In genomic region chr9:133876144-133876543, GRCh38 we compare ENCODE assay signal across 13 cellular contexts.
DNase-seq lines count a peak whose midpoint lies in the region; ATAC-seq, FAIRE-seq and TF ChIP-seq lines count a peak whose summit lies in the region.
"Had no signal": no experiment of that assay in that cellular context is flagged by ENCODE, and none has a peak within 500 bp of the region (broad histone marks: within the 10 kb centered on the region; RNA-seq: fewer than 3 reads in every experiment).

No MANE protein-coding gene starts in this region.

- H4K5ac ChIP-seq in IMR-90 (ENCODE audit: low read depth, low read length) = no peak overlapping the region

- no peaks in the 10 kb centered on the region for H3K36me3 Mint-ChIP-seq in nephron (ENCODE audit: low read depth)
- H3K36me3 Mint-ChIP-seq: activated naive CD8-positive, alpha-beta T cell had no signal

- ATAC-seq in IMR-90 (ENCODE audit: low read depth) (no peak), GM21381 (IDR thresholded peaks at IDR 0.05; ENCODE audit: unreplicated experiment) (no peak)
- ATAC-seq: gastrocnemius medialis had no signal

- H3K4me1 Mint-ChIP-seq in nephron = peaks cover 45% of the 10 kb centered on the region

- H4K8ac ChIP-seq in IMR-90 (ENCODE audit: low read depth in 2 of 2, low read length in 2 of 2) = no peak overlapping the region

- H3K9me1 ChIP-seq in IMR-90 (ENCODE audit: insufficient read depth, low read length) = peaks cover 13% of the 10 kb centered on the region

- no peak overlapping the region for H3K56ac ChIP-seq in IMR-90 (ENCODE audit: extremely low read depth, insufficient read depth, low read length)

- H2BK5ac ChIP-seq in IMR-90 (ENCODE audit: low read depth, low read length, poor library complexity, severe bottlenecking) = no peak overlapping the region

- 0 out of 2 replicates have a peak overlapping the region, but pooled peaks have one; percentile 33 for H2AK5ac ChIP-seq in IMR-90 (ENCODE audit: low read depth, low read length)

- peaks cover 33 to 85% of the 10 kb centered on the region in 2 experiments for H3K79me1 ChIP-seq in IMR-90 (ENCODE audit: low read depth in 1 of 2, low read length in 2 of 2)

- H3K4me3 Mint-ChIP-seq in nephron = no peak overlapping the region
- H3K4me3 Mint-ChIP-seq: activated naive CD8-positive, alpha-beta T cell had no signal

- BruUV-seq in IMR-90 (replicated peaks; lab: Mats Ljungman, UMichigan) = no TSS peak

- H3K4me2 ChIP-seq in IMR-90 (ENCODE audit: low read depth, low read length) = no peak overlapping the region

- H4K20me1 ChIP-seq in IMR-90 (ENCODE audit: insufficient read depth, low read length) = peaks cover 47% of the 10 kb centered on the region

- no peak overlapping the region for H2BK20ac ChIP-seq in IMR-90 (ENCODE audit: low read depth, low read length)

- CTCF ChIA-PET in IMR-90 (lab: Yijun Ruan, JAX) = no interaction called here

- no peak overlapping the region for H4K91ac ChIP-seq in IMR-90 (ENCODE audit: insufficient read depth, low read depth, low read length)

- no peak overlapping the region for H3K27ac ChIP-seq in IMR-90 (ENCODE audit: insufficient read depth, low read length)
- H3K27ac ChIP-seq: gastrocnemius medialis had no signal

- H2BK120ac ChIP-seq in IMR-90 (ENCODE audit: low read depth, low read length) = no peak overlapping the region

- H2AK9ac ChIP-seq in IMR-90 (replicated peaks; ENCODE audit: low read depth, low read length, poor library complexity) = no peak overlapping the region

- peaks cover 4% of the 10 kb centered on the region for H3K27me3 Mint-ChIP-seq in nephron (ENCODE audit: low read depth)
- H3K27me3 Mint-ChIP-seq: activated naive CD8-positive, alpha-beta T cell had no signal

- H3K9ac ChIP-seq in IMR-90 (ENCODE audit: low read depth, low read length) = no peak overlapping the region

- H3K23ac ChIP-seq in IMR-90 (ENCODE audit: low read depth, low read length) = no peak overlapping the region

- no peaks in the 10 kb centered on the region for H3K9me3 Mint-ChIP-seq in nephron

- POLR2A ChIA-PET in IMR-90 (lab: Charles Lee; ENCODE audit: unreplicated experiment) = no interaction called here

- TF ChIP-seq POLR2A in IMR-90 (IDR thresholded peaks at IDR 0.05; ENCODE audit: low read depth, low read length) = no peak

- no peaks in the 10 kb centered on the region for H3K9me3 ChIP-seq in IMR-90 (ENCODE audit: control insufficient read depth, insufficient read depth, low read length)
- H3K9me3 ChIP-seq: gastrocnemius medialis had no signal

- peak; percentile 33 for DNase-seq in DMS53 (lab: John Stamatoyannopoulos, UW)
- no peak for DNase-seq in DMS53 treated with DMSO at 0.1 percent for 48 hours (lab: John Stamatoyannopoulos, UW; ENCODE audit: unreplicated experiment)
- no peak for DNase-seq in IMR-90
- DNase-seq in choroid plexus epithelial cell (ENCODE audit: low read depth) = no peak
- DNase-seq in RCC 7860 (ENCODE audit: low spot score) = no peak
- DNase-seq in C1 segment of cervical spinal cord (lab: John Stamatoyannopoulos, UW) = no peak
- DNase-seq: gastrocnemius medialis, NCI-H146 had no signal

- no peak overlapping the region for H2AFZ ChIP-seq in IMR-90 (replicated peaks; ENCODE audit: low read length, poor library complexity)

- TF ChIP-seq RAD21 in IMR-90 (IDR thresholded peaks at IDR 0.05; ENCODE audit: low read length) = no peak

- H3K4ac ChIP-seq in IMR-90 (ENCODE audit: low read depth, low read length) = no peak overlapping the region

- H3K4me3 ChIP-seq in IMR-90 (ENCODE audit: insufficient read depth, low read depth, low read length) = no peak overlapping the region
- H3K4me3 ChIP-seq in choroid plexus epithelial cell (ENCODE audit: low read depth, low read length) = no peak overlapping the region
- H3K4me3 ChIP-seq: gastrocnemius medialis had no signal

- no peaks in the 10 kb centered on the region for H3K27me3 ChIP-seq in IMR-90 (ENCODE audit: control insufficient read depth, insufficient read depth, low read length)

- H2BK15ac ChIP-seq in IMR-90 (ENCODE audit: low read depth, low read length) = no peak overlapping the region

- WGBS in IMR-90 (ENCODE audit: extremely low coverage in 2 of 2, insufficient read length in 1 of 2), 2 experiments = 81% methylated on average over 8 of the region's 11 CpGs; no CpG with 5 or more reads in 1 of the 2 experiments

- peak overlapping the region in 2 of 3 experiments; percentile 66 to 76 for H3K27ac Mint-ChIP-seq in nephron
- H3K27ac Mint-ChIP-seq: activated naive CD8-positive, alpha-beta T cell had no signal

- intact Hi-C loops in IMR-90 (cut with micrococcal nuclease) = no loop called here

- in situ Hi-C loops in IMR-90 (cut with MboI; ENCODE audit: low sequenced_read_pairs) = no loop called here

- H3K18ac ChIP-seq in IMR-90 (ENCODE audit: low read depth, low read length) = no peak overlapping the region

- dilution Hi-C loops in IMR-90 (cut with HindIII; ENCODE audit: low sequenced_read_pairs, unreplicated experiment) = no loop called here

- peaks cover 18% of the 10 kb centered on the region for H3K4me1 ChIP-seq in IMR-90 (ENCODE audit: control insufficient read depth, insufficient read depth, low read length)
- H3K4me1 ChIP-seq: gastrocnemius medialis had no signal

- no peak overlapping the region for H3K14ac ChIP-seq in IMR-90 (replicated peaks; ENCODE audit: low read depth, low read length)

- no peaks in the 10 kb centered on the region for H3K36me3 ChIP-seq in IMR-90 (ENCODE audit: control insufficient read depth, insufficient read depth, low read length)
- H3K36me3 ChIP-seq: gastrocnemius medialis had no signal

- 0 out of 2 replicates have a peak, but pooled peaks have one; percentile 14 for TF ChIP-seq CTCF in IMR-90 (conservative IDR thresholded peaks at IDR 0.05; ENCODE audit: low read depth, low read length)
- TF ChIP-seq CTCF in choroid plexus epithelial cell (conservative IDR thresholded peaks at IDR 0.05; ENCODE audit: low read depth, low read length) = peak; percentile 38
- peak in 2 of 3 experiments; percentile 19 to 44 for TF ChIP-seq CTCF in nephron (IDR thresholded peaks at IDR 0.05; ENCODE audit: unreplicated experiment in 3 of 3)

- FAIRE-seq in RCC 7860 (lab: Jason Lieb, UNC) = no peak
- FAIRE-seq: A204.1, GM12892 had no signal

TF ChIP-seq in IMR-90, 13 proteins besides CTCF, POLR2A, EP300 and RAD21:
- no peak for TF ChIP-seq MAZ (IDR thresholded peaks at IDR 0.05; ENCODE audit: borderline replicate concordance, low read depth, low read length)
- TF ChIP-seq SMC3 (IDR thresholded peaks at IDR 0.05; ENCODE audit: low read depth, low read length) = no peak
- TF ChIP-seq RFX5 (IDR thresholded peaks at IDR 0.05; ENCODE audit: low read depth, low read length) = no peak
- no peak for TF ChIP-seq MAFK (IDR thresholded peaks at IDR 0.05; ENCODE audit: low read depth, low read length)
- no peak for TF ChIP-seq MXI1 (IDR thresholded peaks at IDR 0.05; ENCODE audit: borderline replicate concordance, low read depth, low read length)
- TF ChIP-seq NFE2L2 (IDR thresholded peaks at IDR 0.05; ENCODE audit: low read depth, low read length) = no peak
- no peak for TF ChIP-seq RCOR1 (IDR thresholded peaks at IDR 0.05; ENCODE audit: insufficient replicate concordance, low read length)
- TF ChIP-seq, protein P1, sequence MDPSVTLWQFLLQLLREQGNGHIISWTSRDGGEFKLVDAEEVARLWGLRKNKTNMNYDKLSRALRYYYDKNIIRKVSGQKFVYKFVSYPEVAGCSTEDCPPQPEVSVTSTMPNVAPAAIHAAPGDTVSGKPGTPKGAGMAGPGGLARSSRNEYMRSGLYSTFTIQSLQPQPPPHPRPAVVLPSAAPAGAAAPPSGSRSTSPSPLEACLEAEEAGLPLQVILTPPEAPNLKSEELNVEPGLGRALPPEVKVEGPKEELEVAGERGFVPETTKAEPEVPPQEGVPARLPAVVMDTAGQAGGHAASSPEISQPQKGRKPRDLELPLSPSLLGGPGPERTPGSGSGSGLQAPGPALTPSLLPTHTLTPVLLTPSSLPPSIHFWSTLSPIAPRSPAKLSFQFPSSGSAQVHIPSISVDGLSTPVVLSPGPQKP (IDR thresholded peaks at IDR 0.05; ENCODE audit: borderline replicate concordance, low read depth, low read length) = no peak
- TF ChIP-seq CEBPB (IDR thresholded peaks at IDR 0.05; ENCODE audit: low read depth, low read length) = no peak
- no peak for TF ChIP-seq CHD1 (IDR thresholded peaks at IDR 0.05; ENCODE audit: low read depth, low read length)
- TF ChIP-seq BHLHE40 (IDR thresholded peaks at IDR 0.05; ENCODE audit: low read depth, low read length) = no peak
- TF ChIP-seq, protein P2, sequence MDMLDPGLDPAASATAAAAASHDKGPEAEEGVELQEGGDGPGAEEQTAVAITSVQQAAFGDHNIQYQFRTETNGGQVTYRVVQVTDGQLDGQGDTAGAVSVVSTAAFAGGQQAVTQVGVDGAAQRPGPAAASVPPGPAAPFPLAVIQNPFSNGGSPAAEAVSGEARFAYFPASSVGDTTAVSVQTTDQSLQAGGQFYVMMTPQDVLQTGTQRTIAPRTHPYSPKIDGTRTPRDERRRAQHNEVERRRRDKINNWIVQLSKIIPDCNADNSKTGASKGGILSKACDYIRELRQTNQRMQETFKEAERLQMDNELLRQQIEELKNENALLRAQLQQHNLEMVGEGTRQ (IDR thresholded peaks at IDR 0.05; ENCODE audit: low read depth, low read length) = no peak
- TF ChIP-seq FOS (IDR thresholded peaks at IDR 0.05; ENCODE audit: low read depth, low read length) = no peak
